26 cellular contexts compared by ENCODE assay signal in the genomic region with DNA sequence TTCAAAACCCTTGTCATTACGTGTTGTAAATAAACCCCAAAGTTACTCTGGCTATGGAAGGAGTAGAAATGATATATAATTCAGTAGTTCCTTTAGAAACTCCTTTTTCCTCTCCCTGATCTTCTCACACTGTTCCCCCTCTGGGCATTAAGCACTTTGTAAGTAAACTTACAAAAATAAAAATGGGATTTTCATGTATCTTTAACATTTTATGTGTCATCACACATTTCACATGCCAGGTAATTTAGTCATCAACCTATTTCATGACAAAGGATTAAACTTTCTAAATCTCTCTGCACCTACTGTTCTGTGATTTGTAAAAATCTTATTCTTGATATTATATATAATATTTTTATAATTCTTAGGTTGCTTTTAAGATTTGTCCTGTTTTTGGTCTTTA.
DNase-seq lines count a peak whose midpoint lies in the region; ATAC-seq and TF ChIP-seq lines count a peak whose summit lies in the region.
"Had no signal": no experiment of that assay in that cellular context is flagged by ENCODE, and none has a peak within 500 bp of the region (broad histone marks: within the 10 kb centered on the region; RNA-seq: fewer than 3 reads in every experiment).

No MANE protein-coding gene starts in this region.

- TF ChIP-seq CTCF in foreskin fibroblast (IDR thresholded peaks at IDR 0.05; ENCODE audit: low read depth, low read length) (no peak), Peyer's patch (IDR thresholded peaks at IDR 0.05) (no peak)

- peaks cover 0 to 2% of the 10 kb centered on the region in 2 donors for H3K27me3 ChIP-seq in Peyer's patch
- H3K27me3 ChIP-seq: upper lobe of left lung had no signal

- DNase-seq in A172 (ENCODE audit: low spot score) (peak; percentile 44), HS-5 (ENCODE audit: low read depth) (peak; percentile 25), amniotic epithelial cell (ENCODE audit: low read depth) (peak; percentile 25), foreskin fibroblast (peak; percentile 4 to 35), left cardiac atrium (no peak), Peyer's patch (no peak), KG1 (lab: John Stamatoyannopoulos, UW) (no peak)
- DNase-seq: activated CD4-positive, alpha-beta memory T cell treated with anti-CD3 and anti-CD28 coated beads, Interleukin-2, amount 10 ng/mL, durations not matched to agents 7 days and 5 days; activated naive CD4-positive, alpha-beta T cell treated with anti-CD3 and anti-CD28 coated beads, Interleukin-2, amount 10 ng/mL, durations not matched to agents 7 days and 5 days; activated T-cell treated with anti-CD3 and anti-CD28 coated beads, Interleukin-2, amount 50 U/mL, for 1 hour; cortex of kidney; DMS153; left ventricle myocardium inferior; NCI-H2029; NCI-H524; psoas muscle; SIG-M5; small intestine; stimulated activated CD4-positive, alpha-beta T cell treated with anti-CD3 and anti-CD28 coated beads, Interleukin-2, amount 100 ng/mL, for 48 hours; stimulated activated naive CD8-positive, alpha-beta T cell treated with anti-CD3 and anti-CD28 coated beads, Interleukin-15, amount 100 ng/mL, for 72 hours; upper lobe of left lung had no signal

- H3K9me3 ChIP-seq in Peyer's patch = no peaks in the 10 kb centered on the region
- H3K9me3 ChIP-seq: psoas muscle, upper lobe of left lung had no signal

- intact Hi-C loops in left cardiac atrium (cut with DNase I) = no loop called here

- H3K4me1 ChIP-seq in Peyer's patch = no peaks in the 10 kb centered on the region
- H3K4me1 ChIP-seq: left ventricle myocardium inferior, psoas muscle, upper lobe of left lung had no signal

- ATAC-seq in left cardiac atrium (no peak), GM18868 (IDR thresholded peaks at IDR 0.05; ENCODE audit: unreplicated experiment) (no peak)
- ATAC-seq: HCT116; K562; psoas muscle; stimulated activated naive CD8-positive, alpha-beta T cell treated with anti-CD3 and anti-CD28 coated beads, Interleukin-15, amount 100 ng/mL, for 72 hours; WTC11 had no signal

- no peak overlapping the region for H3K27ac ChIP-seq in Peyer's patch
- H3K27ac ChIP-seq: HL-60, left ventricle myocardium inferior, psoas muscle, upper lobe of left lung had no signal

- H3K36me3 ChIP-seq in Peyer's patch = no peaks in the 10 kb centered on the region
- H3K36me3 ChIP-seq: left ventricle myocardium inferior, upper lobe of left lung had no signal

- H3K4me3 ChIP-seq in foreskin fibroblast (ENCODE audit: low read depth in 1 of 2, low read length in 2 of 2) = no peak overlapping the region
- no peak overlapping the region for H3K4me3 ChIP-seq in Peyer's patch
- H3K4me3 ChIP-seq: K562, left ventricle myocardium inferior, psoas muscle, upper lobe of left lung had no signal

- no peak for TF ChIP-seq POLR2A in Peyer's patch (IDR thresholded peaks at IDR 0.05)

Comparison
In these comparisons a context has a peak if more than half of its experiments do, and no peak if none do; other contexts are left out.
1. DNase-seq: peak in A172 (single experiment), HS-5 (single experiment), amniotic epithelial cell (single experiment) and foreskin fibroblast (2 of 2); none in left cardiac atrium (single experiment), Peyer's patch (0 of 3) and KG1 (single experiment).